ENCODE assay signal across 21 cellular contexts in genomic region chrY:17381431-17382070, GRCh38.
"Had no signal": no experiment of that assay in that cellular context is flagged by ENCODE, and none has a peak within 500 bp of the region (broad histone marks: within the 10 kb centered on the region; RNA-seq: fewer than 3 reads in every experiment).

No MANE protein-coding gene starts in this region.

- H3K9me3 ChIP-seq: SJSA1 had no signal

- H3K4me1 ChIP-seq: SJSA1 had no signal

- DNase-seq: KBM-7, MV-4-11, NCI-H1048, NCI-H1105, NCI-H1417, NCI-H1436 treated with DMSO at 0.1 percent for 48 hours, NCI-H1694, NCI-H187 treated with DMSO at 0.1 percent for 48 hours, NCI-H2029 treated with DMSO at 0.1 percent for 48 hours, NCI-H2227 treated with DMSO at 0.1 percent for 48 hours, NCI-H446, NCI-H510A, NCI-H524 treated with DMSO at 0.1 percent for 48 hours, NCI-H69, NCI-H774, PC-3, SIG-M5 had no signal

- H3K4me3 ChIP-seq: SJSA1, SK-N-MC had no signal

- H3K27ac ChIP-seq: HL-60, RWPE1, SJSA1, SK-N-MC had no signal

- H3K36me3 ChIP-seq: SJSA1 had no signal
